8 cellular contexts compared by ENCODE assay signal in genomic region chr6:13355969-13356368, GRCh38. TPM values are rescaled to one million over a fixed set of nuclear protein-coding genes. Genes with fewer than 3 reads are reported as not detected.
A peak's percentile ranks its signal among the peaks of the same experiment; 100 is the strongest.
DNase-seq lines count a peak whose midpoint lies in the region; ATAC-seq and TF ChIP-seq lines count a peak whose summit lies in the region.

No MANE protein-coding gene starts in this region.

- H3K9me3 Mint-ChIP-seq in activated naive CD8-positive, alpha-beta T cell treated with anti-CD3 and anti-CD28 coated beads for 36 hours = peaks cover 1% of the 10 kb centered on the region
- H3K9me3 Mint-ChIP-seq in type B pancreatic cell = no peaks in the 10 kb centered on the region

- H3K27me3 Mint-ChIP-seq in activated naive CD8-positive, alpha-beta T cell treated with anti-CD3 and anti-CD28 coated beads for 36 hours = no peaks in the 10 kb centered on the region
- no peaks in the 10 kb centered on the region for H3K27me3 Mint-ChIP-seq in type B pancreatic cell

- DNase-seq in GM10266 (ENCODE audit: extremely low spot score) (peak; percentile 77), type B pancreatic cell (ENCODE audit: extremely low spot score, unreplicated experiment) (no peak), iPS-NIHi11 (ENCODE audit: low spot score) (no peak), hepatic stellate cell (ENCODE audit: low spot score) (no peak), NCI-H2227 (lab: John Stamatoyannopoulos, UW; ENCODE audit: unreplicated experiment) (no peak)
- DNase-seq in activated naive CD8-positive, alpha-beta T cell treated with anti-CD3 and anti-CD28 coated beads for 36 hours = peak; percentile 21

- H3K36me3 Mint-ChIP-seq in activated naive CD8-positive, alpha-beta T cell treated with anti-CD3 and anti-CD28 coated beads for 36 hours = peaks cover 2% of the 10 kb centered on the region
- no peaks in the 10 kb centered on the region for H3K36me3 Mint-ChIP-seq in type B pancreatic cell

- peaks cover 49% of the 10 kb centered on the region for H3K4me1 Mint-ChIP-seq in activated naive CD8-positive, alpha-beta T cell treated with anti-CD3 and anti-CD28 coated beads for 36 hours
- H3K4me1 Mint-ChIP-seq in type B pancreatic cell (ENCODE audit: unreplicated experiment) = peaks cover 25% of the 10 kb centered on the region

- H3K4me3 Mint-ChIP-seq in activated naive CD8-positive, alpha-beta T cell treated with anti-CD3 and anti-CD28 coated beads for 36 hours = peak overlapping the region; percentile 70
- H3K4me3 Mint-ChIP-seq in type B pancreatic cell = no peak overlapping the region

- peak; percentile 87 for ATAC-seq in GM21367 (IDR thresholded peaks at IDR 0.05; ENCODE audit: unreplicated experiment)
- ATAC-seq in HG03521 (IDR thresholded peaks at IDR 0.05; ENCODE audit: unreplicated experiment) = peak; percentile 85

- H3K27ac Mint-ChIP-seq in activated naive CD8-positive, alpha-beta T cell treated with anti-CD3 and anti-CD28 coated beads for 36 hours = peak overlapping the region; percentile 97
- H3K27ac Mint-ChIP-seq in type B pancreatic cell = peak overlapping the region; percentile 46

- TF ChIP-seq CTCF in GM10266 (IDR thresholded peaks at IDR 0.05; ENCODE audit: control insufficient read depth, insufficient read depth, low read depth, missing control alignments) (no peak), type B pancreatic cell (conservative IDR thresholded peaks at IDR 0.05) (no peak)

RNA-seq across cellular contexts. Expression of gene TBC1D7, which starts 27.6 kb away (rescaled TPM):
- 10 to 100 TPM; 20.2 to 20.6 TPM for total RNA-seq in activated naive CD8-positive, alpha-beta T cell treated with anti-CD3 and anti-CD28 coated beads for 36 hours
- 26.2 and 28.7 TPM in 2 replicates for total RNA-seq in type B pancreatic cell (ENCODE audit: low replicate concordance)

Comparison
In these comparisons a context has a peak if more than half of its experiments do, and no peak if none do; other contexts are left out.
1. DNase-seq: peak in GM10266 (single experiment) and activated naive CD8-positive, alpha-beta T cell treated with anti-CD3 and anti-CD28 coated beads for 36 hours (single experiment); none in type B pancreatic cell (single experiment), iPS-NIHi11 (single experiment), hepatic stellate cell (single experiment) and NCI-H2227 (single experiment).